21 cellular contexts compared by ENCODE assay signal in genomic region chr22:48938741-48939140, GRCh38.
"Had no signal": no experiment of that assay in that cellular context is flagged by ENCODE, and none has a peak within 500 bp of the region (broad histone marks: within the 10 kb centered on the region; RNA-seq: fewer than 3 reads in every experiment).

No MANE protein-coding gene starts in this region.

- H3K27ac ChIP-seq: ascending aorta, breast epithelium, gastroesophageal sphincter, heart left ventricle, left ventricle myocardium inferior, pancreas, spleen had no signal

- ATAC-seq: activated CD4-positive, CD25-positive, alpha-beta regulatory T cell treated with anti-CD3 and anti-CD28 coated beads, Interleukin-2, amount 50 U/mL, for 24 hours; activated T-helper 17 cell treated with anti-CD3 and anti-CD28 coated beads, Interleukin-2, amount 50 U/mL, for 72 hours; esophagus mucosa; gastroesophageal sphincter; heart left ventricle; mucosa of descending colon; pancreas; stimulated activated memory B cell treated with anti-CD40 and anti-IgM and Interleukin-4, amounts not matched to agents 10 μg/mL and 1 μg/mL and 100 μg/mL, for 72 hours had no signal

- H3K27me3 Mint-ChIP-seq: activated CD4-positive, alpha-beta T cell treated with anti-CD3 and anti-CD28 coated beads, Interleukin-2, amount 10 ng/mL, durations not matched to agents 7 days and 5 days; naive B cell had no signal

- H3K27me3 ChIP-seq: ascending aorta, pancreas had no signal

- H3K36me3 Mint-ChIP-seq: naive B cell; stimulated activated memory B cell treated with anti-CD40 and anti-IgM and Interleukin-4, amounts not matched to agents 10 μg/mL and 1 μg/mL and 100 μg/mL, for 72 hours had no signal

- H3K4me3 Mint-ChIP-seq: activated CD4-positive, alpha-beta T cell treated with anti-CD3 and anti-CD28 coated beads, Interleukin-2, amount 10 ng/mL, durations not matched to agents 7 days and 5 days; activated T-helper 17 cell treated with anti-CD3 and anti-CD28 coated beads, Interleukin-2, amount 50 U/mL, for 72 hours; naive B cell; stimulated activated memory B cell treated with anti-CD40 and anti-IgM and Interleukin-4, amounts not matched to agents 10 μg/mL and 1 μg/mL and 100 μg/mL, for 72 hours had no signal

- H3K36me3 ChIP-seq: ascending aorta, breast epithelium, gastroesophageal sphincter, heart left ventricle, left ventricle myocardium inferior, pancreas, spleen had no signal

- H3K4me1 ChIP-seq: ascending aorta, breast epithelium, gastroesophageal sphincter, heart left ventricle, left ventricle myocardium inferior, pancreas, spleen had no signal

- H3K9me3 ChIP-seq: ascending aorta, mucosa of descending colon, pancreas had no signal

- H3K27ac Mint-ChIP-seq: activated CD4-positive, alpha-beta T cell treated with anti-CD3 and anti-CD28 coated beads, Interleukin-2, amount 10 ng/mL, durations not matched to agents 7 days and 5 days; activated T-helper 17 cell treated with anti-CD3 and anti-CD28 coated beads, Interleukin-2, amount 50 U/mL, for 72 hours; naive B cell; stimulated activated memory B cell treated with anti-CD40 and anti-IgM and Interleukin-4, amounts not matched to agents 10 μg/mL and 1 μg/mL and 100 μg/mL, for 72 hours had no signal

- H3K4me1 Mint-ChIP-seq: activated CD4-positive, alpha-beta T cell treated with anti-CD3 and anti-CD28 coated beads, Interleukin-2, amount 10 ng/mL, durations not matched to agents 7 days and 5 days; activated T-helper 17 cell treated with anti-CD3 and anti-CD28 coated beads, Interleukin-2, amount 50 U/mL, for 72 hours; naive B cell; stimulated activated memory B cell treated with anti-CD40 and anti-IgM and Interleukin-4, amounts not matched to agents 10 μg/mL and 1 μg/mL and 100 μg/mL, for 72 hours had no signal

- H3K4me3 ChIP-seq: ascending aorta, breast epithelium, gastroesophageal sphincter, heart left ventricle, left ventricle myocardium inferior, mucosa of descending colon, pancreas, spleen had no signal

- DNase-seq: activated CD4-positive, alpha-beta T cell treated with anti-CD3 and anti-CD28 coated beads, Interleukin-2, amount 10 ng/mL, durations not matched to agents 7 days and 5 days; activated naive CD4-positive, alpha-beta T cell treated with anti-CD3 and anti-CD28 coated beads, Interleukin-2, amount 50 U/mL, for 16 hours; activated T-cell treated with anti-CD3 and anti-CD28 coated beads for 4 hours; effector CD4-positive, alpha-beta T cell; heart left ventricle; left ventricle myocardium inferior; mucosa of descending colon; naive B cell; spleen; stimulated activated CD4-positive, alpha-beta T cell treated with anti-CD3 and anti-CD28 coated beads, Interleukin-4, amount 100 ng/mL, for 4 hours; T-helper 1 cell; T-helper 9 cell; trophoblast cell had no signal
